In the genomic region with DNA sequence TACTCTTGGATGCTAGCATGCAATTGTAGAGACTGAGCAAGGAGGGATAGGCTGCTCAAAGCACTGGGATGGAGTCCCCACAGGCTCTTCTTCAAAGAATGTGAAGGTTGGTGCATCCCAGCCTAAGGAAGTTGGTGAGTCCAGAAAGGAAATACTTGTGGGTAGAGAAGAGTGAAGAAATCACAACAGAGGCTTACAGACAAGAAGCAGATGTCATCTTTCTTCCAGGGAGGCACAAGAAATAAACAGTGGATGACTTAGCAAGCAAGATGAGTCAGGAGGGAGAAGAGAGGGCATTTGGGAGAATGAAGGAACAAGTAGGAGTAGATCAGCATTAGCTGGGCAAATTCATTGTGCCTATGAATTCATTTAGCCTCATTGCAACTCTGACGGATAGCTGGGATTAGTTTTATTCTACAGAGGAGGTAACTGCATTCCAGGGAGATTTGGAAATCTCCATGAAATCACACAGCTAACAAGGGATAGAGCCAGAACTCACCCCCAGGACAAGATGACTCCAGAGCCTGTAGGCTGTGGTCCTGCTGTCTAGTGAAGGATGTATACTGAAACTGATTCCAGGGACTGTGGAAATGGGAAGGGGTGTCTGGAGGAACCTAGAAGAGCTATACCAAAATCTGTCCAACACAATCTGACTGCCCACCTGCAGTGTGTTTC, we compare ENCODE assay signal across 17 cellular contexts.
DNase-seq lines count a peak whose midpoint lies in the region; ATAC-seq and TF ChIP-seq lines count a peak whose summit lies in the region.
"Had no signal": no experiment of that assay in that cellular context is flagged by ENCODE, and none has a peak within 500 bp of the region (broad histone marks: within the 10 kb centered on the region; RNA-seq: fewer than 3 reads in every experiment).

No MANE protein-coding gene starts in this region.

- no peaks in the 10 kb centered on the region for H4K20me1 ChIP-seq in Karpas-422 (ENCODE audit: insufficient read depth, low read depth, low read length)

- H3K9ac ChIP-seq in Karpas-422 (ENCODE audit: low read length) = no peak overlapping the region
- H3K9ac ChIP-seq: neural progenitor cell had no signal

- H3K36me3 ChIP-seq in RWPE2 (ENCODE audit: low read depth) = no peaks in the 10 kb centered on the region
- H3K36me3 ChIP-seq in Karpas-422 (ENCODE audit: insufficient read depth, low read length) = no peaks in the 10 kb centered on the region
- H3K36me3 ChIP-seq: neural progenitor cell, Peyer's patch, right atrium auricular region had no signal

- no peaks in the 10 kb centered on the region for H3K9me2 ChIP-seq in Karpas-422 (replicated peaks; ENCODE audit: insufficient read depth, low read length)

- H3K27me3 ChIP-seq in RWPE2 (ENCODE audit: insufficient read depth, poor library complexity, severe bottlenecking) = no peaks in the 10 kb centered on the region
- H3K27me3 ChIP-seq in Karpas-422 (ENCODE audit: low read length) = no peaks in the 10 kb centered on the region
- H3K27me3 ChIP-seq: body of pancreas, neural progenitor cell, Peyer's patch, right atrium auricular region had no signal

- ATAC-seq in RWPE2 (ENCODE audit: low read depth) (peak; percentile 42), HG03342 (IDR thresholded peaks at IDR 0.05; ENCODE audit: unreplicated experiment) (no peak)
- ATAC-seq: body of pancreas, WTC11 had no signal

- H3K27ac ChIP-seq in RWPE2 (ENCODE audit: poor library complexity, severe bottlenecking) = no peak overlapping the region
- no peak overlapping the region for H3K27ac ChIP-seq in Karpas-422 (ENCODE audit: low read length)
- H3K27ac ChIP-seq: body of pancreas, neural progenitor cell, Peyer's patch, right atrium auricular region had no signal

- H2AFZ ChIP-seq in Karpas-422 (ENCODE audit: low read length) = no peak overlapping the region
- H2AFZ ChIP-seq: neural progenitor cell had no signal

- H3K4me1 ChIP-seq in RWPE2 (ENCODE audit: insufficient read depth, poor library complexity, severe bottlenecking) (no peaks in the 10 kb centered on the region), Karpas-422 (ENCODE audit: low read length) (no peaks in the 10 kb centered on the region)
- H3K4me1 ChIP-seq: body of pancreas, neural progenitor cell, Peyer's patch, right atrium auricular region had no signal

- H3K4me2 ChIP-seq in Karpas-422 (ENCODE audit: low read depth, low read length, poor library complexity, severe bottlenecking) = no peak overlapping the region
- H3K4me2 ChIP-seq: neural progenitor cell had no signal

- no peak for TF ChIP-seq CTCF in RWPE2 (IDR thresholded peaks at IDR 0.05; ENCODE audit: poor library complexity, severe bottlenecking)
- TF ChIP-seq CTCF in fibroblast of mammary gland (conservative IDR thresholded peaks at IDR 0.05; ENCODE audit: control insufficient read depth, insufficient read depth, low read depth, low read length) = no peak

- H3K4me3 ChIP-seq in RWPE2 (ENCODE audit: severe bottlenecking) (no peak overlapping the region), fibroblast of mammary gland (ENCODE audit: control insufficient read depth, low read depth, low read length) (no peak overlapping the region), Karpas-422 (ENCODE audit: low read length) (no peak overlapping the region)
- H3K4me3 ChIP-seq: body of pancreas, neural progenitor cell, Peyer's patch, right atrium auricular region had no signal

- DNase-seq in ELR (ENCODE audit: low read depth) (peak; percentile 31), RWPE2 (ENCODE audit: low spot score) (no peak), fibroblast of mammary gland (ENCODE audit: low read depth) (peak; percentile 54), renal cortical epithelial cell (ENCODE audit: low read depth) (peak; percentile 11), Karpas-422 (no peak)
- no peak for DNase-seq in activated T-cell treated with anti-CD3 and anti-CD28 coated beads, Interleukin-2, amount 50 U/mL, for 1 hour
- DNase-seq: CD4-positive, alpha-beta T cell; H7; NCI-H748 treated with DMSO at 0.1 percent for 48 hours; Peyer's patch; stimulated activated CD4-positive, alpha-beta T cell treated with anti-CD3 and anti-CD28 coated beads, Interleukin-2, amount 100 ng/mL, for 48 hours; stimulated activated CD8-positive, alpha-beta memory T cell treated with anti-CD3 and anti-CD28 coated beads, Interleukin-4, amount 100 ng/mL, for 48 hours had no signal

- no peaks in the 10 kb centered on the region for H3K79me2 ChIP-seq in Karpas-422 (ENCODE audit: low read length)

- H3K9me3 ChIP-seq in RWPE2 (ENCODE audit: severe bottlenecking) (no peaks in the 10 kb centered on the region), Karpas-422 (ENCODE audit: low read length) (no peaks in the 10 kb centered on the region)
- H3K9me3 ChIP-seq: body of pancreas, Peyer's patch, right atrium auricular region had no signal

Comparison
In these comparisons a context has a peak if more than half of its experiments do, and no peak if none do; other contexts are left out.
1. DNase-seq: peak in ELR (single experiment), fibroblast of mammary gland (single experiment) and renal cortical epithelial cell (single experiment); none in RWPE2 (single experiment), activated T-cell treated with anti-CD3 and anti-CD28 coated beads, Interleukin-2, amount 50 U/mL, for 1 hour (single experiment) and Karpas-422 (single experiment).